In genomic region chr3:190696777-190697501, GRCh38 we compare ENCODE assay signal across 8 cellular contexts.
DNase-seq lines count a peak whose midpoint lies in the region; ATAC-seq and TF ChIP-seq lines count a peak whose summit lies in the region.

No MANE protein-coding gene starts in this region.

- DNase-seq in NOMO-1 (lab: John Stamatoyannopoulos, UW; ENCODE audit: unreplicated experiment in 2 of 2) (peak; percentile 16 to 26), NOMO-1 treated with dmso at 0.1 percent for 144 hours (lab: John Stamatoyannopoulos, UW; ENCODE audit: unreplicated experiment) (no peak), NCI-H69 (lab: John Stamatoyannopoulos, UW) (peak; percentile 11), epithelial cell of esophagus (ENCODE audit: low read depth) (peak; percentile 46), progenitor cell of endocrine pancreas (ENCODE audit: low spot score, unreplicated experiment) (no peak), HuH-7 (ENCODE audit: low spot score) (no peak)

- peaks cover 24% of the 10 kb centered on the region for H3K4me1 Mint-ChIP-seq in progenitor cell of endocrine pancreas (ENCODE audit: low read depth)

- ATAC-seq in GM18498 (IDR thresholded peaks at IDR 0.05; ENCODE audit: unreplicated experiment) = no peak
- no peak for ATAC-seq in GM21423 (IDR thresholded peaks at IDR 0.05; ENCODE audit: unreplicated experiment)

- no peaks in the 10 kb centered on the region for H3K27me3 Mint-ChIP-seq in progenitor cell of endocrine pancreas

- no peak overlapping the region for H3K4me3 Mint-ChIP-seq in progenitor cell of endocrine pancreas (ENCODE audit: low read depth)

- no peak overlapping the region for H3K4me3 ChIP-seq in epithelial cell of esophagus (ENCODE audit: low read length)

- H3K27ac Mint-ChIP-seq in progenitor cell of endocrine pancreas = no peak overlapping the region

- H3K9me3 Mint-ChIP-seq in progenitor cell of endocrine pancreas (ENCODE audit: low read depth) = peaks cover 8% of the 10 kb centered on the region

- peak; percentile 62 for TF ChIP-seq CTCF in epithelial cell of esophagus (IDR thresholded peaks at IDR 0.05; ENCODE audit: insufficient read depth, low read depth, low read length, missing control alignments)
- peak; percentile 67 for TF ChIP-seq CTCF in progenitor cell of endocrine pancreas (IDR thresholded peaks at IDR 0.05; ENCODE audit: unreplicated experiment)

- H3K36me3 Mint-ChIP-seq in progenitor cell of endocrine pancreas (ENCODE audit: insufficient read depth) = no peaks in the 10 kb centered on the region

Comparison
In these comparisons a context has a peak if more than half of its experiments do, and no peak if none do; other contexts are left out.
1. DNase-seq: peak in NOMO-1 (2 of 2), NCI-H69 (single experiment) and epithelial cell of esophagus (single experiment); none in NOMO-1 treated with dmso at 0.1 percent for 144 hours (single experiment), progenitor cell of endocrine pancreas (single experiment) and HuH-7 (single experiment).